9 cellular contexts compared by ENCODE assay signal in the genomic region with DNA sequence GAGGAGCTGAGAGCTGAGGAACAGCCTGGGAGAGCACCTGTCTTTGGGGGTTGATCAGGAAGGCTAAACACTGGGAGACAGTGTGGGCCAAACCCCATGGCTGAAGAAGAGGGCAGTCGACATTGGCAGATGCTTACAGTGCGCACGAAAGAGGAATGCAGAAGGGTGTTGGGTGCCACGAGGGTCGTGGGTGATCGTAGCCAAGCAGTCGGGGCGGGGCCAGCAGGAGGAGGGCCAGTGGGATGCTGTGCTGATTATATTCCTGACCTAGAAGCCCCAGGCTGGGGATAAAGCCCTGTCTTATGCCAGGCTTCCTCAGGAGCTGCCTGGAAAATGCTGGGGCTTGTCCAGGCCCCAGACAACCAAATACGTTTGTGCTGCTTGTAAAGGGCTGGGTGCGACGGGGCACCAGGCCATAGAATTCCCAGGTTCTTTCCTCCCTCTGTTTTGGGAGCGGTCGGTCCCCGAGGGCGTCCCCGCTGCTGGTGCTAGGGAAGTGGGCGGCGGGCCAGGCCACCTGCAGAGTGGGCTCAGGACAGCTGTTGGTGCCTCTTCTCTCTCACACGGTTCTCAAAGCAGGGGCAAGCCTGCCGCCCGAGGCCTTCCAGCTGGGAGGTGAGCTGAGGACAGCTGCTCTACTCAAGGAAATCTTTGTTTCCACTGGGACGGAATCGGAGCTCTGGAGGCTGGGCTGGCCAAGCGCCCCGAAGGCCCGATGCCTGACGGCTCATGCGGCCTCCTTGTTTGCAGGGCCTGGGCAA. TPM values are rescaled to one million over a fixed set of nuclear protein-coding genes. Genes with fewer than 3 reads are reported as not detected.
DNase-seq lines count a peak whose midpoint lies in the region; ATAC-seq and TF ChIP-seq lines count a peak whose summit lies in the region.
"Had no signal": no experiment of that assay in that cellular context is flagged by ENCODE, and none has a peak within 500 bp of the region (broad histone marks: within the 10 kb centered on the region; RNA-seq: fewer than 3 reads in every experiment).

No MANE protein-coding gene starts in this region.

- no peaks in the 10 kb centered on the region for H3K9me3 ChIP-seq in heart left ventricle

- no peak overlapping the region for H3K27ac Mint-ChIP-seq in activated T-helper 17 cell treated with anti-CD3 and anti-CD28 coated beads, Interleukin-2, amount 50 U/mL, for 72 hours
- H3K27ac Mint-ChIP-seq in stimulated activated naive CD8-positive, alpha-beta T cell treated with anti-CD3 and anti-CD28 coated beads, Interleukin-15, amount 100 ng/mL, for 72 hours = no peak overlapping the region

- ATAC-seq in heart left ventricle = peak; percentile 26 to 72 (median 56)
- no peak for ATAC-seq in activated T-helper 17 cell treated with anti-CD3 and anti-CD28 coated beads, Interleukin-2, amount 50 U/mL, for 72 hours (replicated peaks)
- no peak for ATAC-seq in activated CD4-positive, CD25-positive, alpha-beta regulatory T cell treated with anti-CD3 and anti-CD28 coated beads, Interleukin-2, amount 50 U/mL, for 24 hours
- ATAC-seq in stimulated activated naive CD8-positive, alpha-beta T cell treated with anti-CD3 and anti-CD28 coated beads, Interleukin-15, amount 100 ng/mL, for 72 hours = no peak

- H3K27me3 Mint-ChIP-seq in activated T-helper 17 cell treated with anti-CD3 and anti-CD28 coated beads, Interleukin-2, amount 50 U/mL, for 72 hours = peaks cover 13% of the 10 kb centered on the region
- H3K27me3 Mint-ChIP-seq in stimulated activated naive CD8-positive, alpha-beta T cell treated with anti-CD3 and anti-CD28 coated beads, Interleukin-15, amount 100 ng/mL, for 72 hours = peaks cover 18% of the 10 kb centered on the region

- H3K27ac ChIP-seq in RWPE1 = peak overlapping the region; percentile 95
- H3K27ac ChIP-seq in heart left ventricle = peak overlapping the region in 10 of 12 donors; percentile 31 to 74 (median 56)

- TF ChIP-seq POLR2A in heart left ventricle (IDR thresholded peaks at IDR 0.05) = no peak

- intact Hi-C loops in heart left ventricle (cut with DNase I) = no loop called here

- WGBS in heart left ventricle, 4 donors = 42 to 62% (median 53%) methylated on average over 21 to 28 of the region's 28 CpGs

- H3K4me3 Mint-ChIP-seq in activated T-helper 17 cell treated with anti-CD3 and anti-CD28 coated beads, Interleukin-2, amount 50 U/mL, for 72 hours = no peak overlapping the region
- no peak overlapping the region for H3K4me3 Mint-ChIP-seq in stimulated activated naive CD8-positive, alpha-beta T cell treated with anti-CD3 and anti-CD28 coated beads, Interleukin-15, amount 100 ng/mL, for 72 hours

- H3K27me3 ChIP-seq in heart left ventricle = no peaks in the 10 kb centered on the region

- H3K4me3 ChIP-seq in heart left ventricle = no peak overlapping the region

- H3K4me1 ChIP-seq in heart left ventricle = peaks cover 0 to 46% (median 26%) of the 10 kb centered on the region in 12 donors

- no peak for TF ChIP-seq CTCF in RWPE1 (conservative IDR thresholded peaks at IDR 0.05; ENCODE audit: low read depth)
- no peak for TF ChIP-seq CTCF in heart left ventricle (IDR thresholded peaks at IDR 0.05)

- peak; percentile 39 for DNase-seq in DMS79 treated with DMSO at 0.1 percent for 48 hours (lab: John Stamatoyannopoulos, UW)
- no peak for DNase-seq in RWPE1 (ENCODE audit: low spot score)
- DNase-seq in heart left ventricle = peak; percentile 55 to 76 (median 69)
- peak; percentile 84 for DNase-seq in putamen (ENCODE audit: low spot score)
- DNase-seq in activated CD4-positive, alpha-beta T cell treated with anti-CD3 and anti-CD28 coated beads for 1 hour = no peak
- no peak for DNase-seq in stimulated activated naive CD8-positive, alpha-beta T cell treated with anti-CD3 and anti-CD28 coated beads, Interleukin-15, amount 100 ng/mL, for 72 hours
- DNase-seq: activated CD4-positive, alpha-beta T cell treated with anti-CD3 and anti-CD28 coated beads, Interleukin-2, amount 50 U/mL, for 48 hours had no signal

- no peaks in the 10 kb centered on the region for H3K36me3 ChIP-seq in heart left ventricle

- no peaks in the 10 kb centered on the region for H3K36me3 Mint-ChIP-seq in activated T-helper 17 cell treated with anti-CD3 and anti-CD28 coated beads, Interleukin-2, amount 50 U/mL, for 72 hours (ENCODE audit: low read depth)

- POLR2A ChIA-PET in RWPE1 (lab: Yijun Ruan, JAX; ENCODE audit: low non-redundant PET) = interaction anchor here (0.5 kb wide), 1 partner anchor 227 kb away, joined by 3 read pairs; no protein-coding TSS in a partner anchor

- CTCF ChIA-PET in RWPE1 (lab: Yijun Ruan, JAX) = interaction anchor here (0.6 to 2.6 kb wide), 5 partner anchors 8 to 360 kb away, joined by 3 to 8 read pairs (median 3); no protein-coding TSS in a partner anchor

- no peaks in the 10 kb centered on the region for H3K4me1 Mint-ChIP-seq in activated T-helper 17 cell treated with anti-CD3 and anti-CD28 coated beads, Interleukin-2, amount 50 U/mL, for 72 hours
- H3K4me1 Mint-ChIP-seq in stimulated activated naive CD8-positive, alpha-beta T cell treated with anti-CD3 and anti-CD28 coated beads, Interleukin-15, amount 100 ng/mL, for 72 hours = no peaks in the 10 kb centered on the region

- no peaks in the 10 kb centered on the region for H3K9me3 Mint-ChIP-seq in activated T-helper 17 cell treated with anti-CD3 and anti-CD28 coated beads, Interleukin-2, amount 50 U/mL, for 72 hours
- H3K9me3 Mint-ChIP-seq in stimulated activated naive CD8-positive, alpha-beta T cell treated with anti-CD3 and anti-CD28 coated beads, Interleukin-15, amount 100 ng/mL, for 72 hours = no peaks in the 10 kb centered on the region

RNA-seq across cellular contexts. Expression of a gene that starts 10.0 kb away (rescaled TPM):
- total RNA-seq in heart left ventricle = 100 to 1,000 TPM in 4 of 9 donors, 10 to 100 TPM in 5; 37.0 to 406 (median 66.2) TPM
- 100 to 1,000 TPM in 1 of 2 donors, 10 to 100 TPM in 1; 85.5 to 189 TPM for polyA plus RNA-seq in heart left ventricle
- not detected for total RNA-seq in activated T-helper 17 cell treated with anti-CD3 and anti-CD28 coated beads, Interleukin-2, amount 50 U/mL, for 72 hours

RNA-seq across cellular contexts. Expression of a gene that starts 24.4 kb away (rescaled TPM):
- total RNA-seq in heart left ventricle = 10 to 100 TPM; 20.4 to 43.7 (median 24.1) TPM
- polyA plus RNA-seq in heart left ventricle = 10 to 100 TPM in 1 of 2 donors, 1 to 10 TPM in 1; 5.1 to 46.2 TPM
- total RNA-seq in activated T-helper 17 cell treated with anti-CD3 and anti-CD28 coated beads, Interleukin-2, amount 50 U/mL, for 72 hours = 10 to 100 TPM; 67.8 to 73.8 TPM

RNA-seq across cellular contexts. Expression of a gene that starts 40.7 kb away (rescaled TPM):
- total RNA-seq in heart left ventricle = 10 to 100 TPM in 8 of 9 donors, 1 to 10 TPM in 1; 6.2 to 42.0 (median 25.5) TPM
- polyA plus RNA-seq in heart left ventricle = 10 to 100 TPM in 1 of 2 donors, 1 to 10 TPM in 1; 9.9 to 21.9 TPM
- 10 to 100 TPM; 26.9 to 30.2 TPM for total RNA-seq in activated T-helper 17 cell treated with anti-CD3 and anti-CD28 coated beads, Interleukin-2, amount 50 U/mL, for 72 hours

RNA-seq across cellular contexts. Expression of a gene that starts 54.2 kb away (rescaled TPM):
- 1,000 to 10,000 TPM in 1 of 9 donors, 100 to 1,000 TPM in 8; 250 to 1,343 (median 688) TPM for total RNA-seq in heart left ventricle
- polyA plus RNA-seq in heart left ventricle = 100 to 1,000 TPM; 178 to 363 TPM
- 10 to 100 TPM; 44.8 to 48.2 TPM for total RNA-seq in activated T-helper 17 cell treated with anti-CD3 and anti-CD28 coated beads, Interleukin-2, amount 50 U/mL, for 72 hours

Comparison
In these comparisons a context has a peak if more than half of its experiments do, and no peak if none do; other contexts are left out.
1. DNase-seq: peak in DMS79 treated with DMSO at 0.1 percent for 48 hours (single experiment), heart left ventricle (5 of 5) and putamen (single experiment); none in RWPE1 (single experiment), activated CD4-positive, alpha-beta T cell treated with anti-CD3 and anti-CD28 coated beads for 1 hour (single experiment) and stimulated activated naive CD8-positive, alpha-beta T cell treated with anti-CD3 and anti-CD28 coated beads, Interleukin-15, amount 100 ng/mL, for 72 hours (0 of 2).
2. ATAC-seq: peak in heart left ventricle (4 of 4); none in activated T-helper 17 cell treated with anti-CD3 and anti-CD28 coated beads, Interleukin-2, amount 50 U/mL, for 72 hours (single experiment), activated CD4-positive, CD25-positive, alpha-beta regulatory T cell treated with anti-CD3 and anti-CD28 coated beads, Interleukin-2, amount 50 U/mL, for 24 hours (0 of 2) and stimulated activated naive CD8-positive, alpha-beta T cell treated with anti-CD3 and anti-CD28 coated beads, Interleukin-15, amount 100 ng/mL, for 72 hours (single experiment).
3. RNA of a gene that starts 10.0 kb away (total RNA-seq): 37.0 to 406 TPM in heart left ventricle; not detected in activated T-helper 17 cell treated with anti-CD3 and anti-CD28 coated beads, Interleukin-2, amount 50 U/mL, for 72 hours; every median in the first group is over 10 times any median in the second.